ENCODE assay signal across 13 cellular contexts in genomic region chr12:52615208-52615868, GRCh38. TPM values are rescaled to one million over a fixed set of nuclear protein-coding genes. Genes with fewer than 3 reads are reported as not detected.
DNase-seq lines count a peak whose midpoint lies in the region; ATAC-seq and FAIRE-seq lines count a peak whose summit lies in the region.
"Had no signal": no experiment of that assay in that cellular context is flagged by ENCODE, and none has a peak within 500 bp of the region (broad histone marks: within the 10 kb centered on the region; RNA-seq: fewer than 3 reads in every experiment).

No MANE protein-coding gene starts in this region.

- H3K27ac Mint-ChIP-seq in activated CD8-positive, alpha-beta T cell treated with anti-CD3 and anti-CD28 coated beads, Interleukin-2, amount 10 ng/mL, durations not matched to agents 7 days and 5 days, result peak overlapping the region; percentile 19
- peak overlapping the region; percentile 4 to 59 (median 40) for H3K27ac Mint-ChIP-seq in immature natural killer cell
- H3K27ac Mint-ChIP-seq: mesothelial cell of epicardium had no signal

- H3K4me3 Mint-ChIP-seq in activated CD8-positive, alpha-beta T cell treated with anti-CD3 and anti-CD28 coated beads, Interleukin-2, amount 10 ng/mL, durations not matched to agents 7 days and 5 days, result peak overlapping the region; percentile 16
- H3K4me3 Mint-ChIP-seq in immature natural killer cell, result no peak overlapping the region
- H3K4me3 Mint-ChIP-seq: mesothelial cell of epicardium had no signal

- CTCF ChIA-PET in activated CD8-positive, alpha-beta T cell treated with anti-CD3 and anti-CD28 coated beads, Interleukin-2, amount 10 ng/mL, durations not matched to agents 7 days and 5 days (lab: Charles Lee), result interaction anchor here (0.8 to 1.2 kb wide), 2 partner anchors 18 to 30 kb away, joined by 3 to 4 read pairs; no protein-coding TSS in a partner anchor

- POLR2A ChIA-PET in activated CD8-positive, alpha-beta T cell treated with anti-CD3 and anti-CD28 coated beads, Interleukin-2, amount 10 ng/mL, durations not matched to agents 7 days and 5 days (lab: Charles Lee), result no interaction called here

- H3K36me3 Mint-ChIP-seq in activated CD8-positive, alpha-beta T cell treated with anti-CD3 and anti-CD28 coated beads, Interleukin-2, amount 10 ng/mL, durations not matched to agents 7 days and 5 days (ENCODE audit: low read depth), result no peaks in the 10 kb centered on the region
- H3K36me3 Mint-ChIP-seq in immature natural killer cell, result peaks cover 0 to 9% (median 0%) of the 10 kb centered on the region in 3 donors
- H3K36me3 Mint-ChIP-seq: mesothelial cell of epicardium had no signal

- no peak for FAIRE-seq in GM19239 (lab: Jason Lieb, UNC)

- peaks cover 56% of the 10 kb centered on the region for H3K4me1 Mint-ChIP-seq in activated CD8-positive, alpha-beta T cell treated with anti-CD3 and anti-CD28 coated beads, Interleukin-2, amount 10 ng/mL, durations not matched to agents 7 days and 5 days (ENCODE audit: low read depth)
- H3K4me1 Mint-ChIP-seq in immature natural killer cell, result peaks cover 24 to 32% of the 10 kb centered on the region in 2 donors
- H3K4me1 Mint-ChIP-seq: mesothelial cell of epicardium had no signal

- ATAC-seq in activated CD8-positive, alpha-beta T cell treated with anti-CD3 and anti-CD28 coated beads, Interleukin-2, amount 10 ng/mL, durations not matched to agents 7 days and 5 days, result peak; percentile 59
- no peak for ATAC-seq in HG03520 (IDR thresholded peaks at IDR 0.05; ENCODE audit: unreplicated experiment)

- no peaks in the 10 kb centered on the region for H3K9me3 Mint-ChIP-seq in activated CD8-positive, alpha-beta T cell treated with anti-CD3 and anti-CD28 coated beads, Interleukin-2, amount 10 ng/mL, durations not matched to agents 7 days and 5 days (ENCODE audit: insufficient read depth)
- H3K9me3 Mint-ChIP-seq in immature natural killer cell, result no peaks in the 10 kb centered on the region
- H3K9me3 Mint-ChIP-seq: mesothelial cell of epicardium had no signal

- DNase-seq in CD1c-positive myeloid dendritic cell (ENCODE audit: extremely low spot score) (peak; percentile 66), ELR (ENCODE audit: low read depth) (peak; percentile 10), immature natural killer cell (no peak), GM19239 (ENCODE audit: insufficient read length, low spot score) (no peak), NCI-H82 treated with DMSO at 0.1 percent for 48 hours (lab: John Stamatoyannopoulos, UW; ENCODE audit: unreplicated experiment) (no peak)
- peak; percentile 20 for DNase-seq in activated CD8-positive, alpha-beta T cell treated with anti-CD3 and anti-CD28 coated beads, Interleukin-2, amount 10 ng/mL, durations not matched to agents 7 days and 5 days
- DNase-seq: activated CD8-positive, alpha-beta memory T cell treated with anti-CD3 and anti-CD28 coated beads, Interleukin-2, amount 50 U/mL, for 4 hours; caudate nucleus; NCI-H2081 had no signal

- H3K27me3 Mint-ChIP-seq in activated CD8-positive, alpha-beta T cell treated with anti-CD3 and anti-CD28 coated beads, Interleukin-2, amount 10 ng/mL, durations not matched to agents 7 days and 5 days (ENCODE audit: low read depth), result peaks cover 3% of the 10 kb centered on the region
- H3K27me3 Mint-ChIP-seq in immature natural killer cell (ENCODE audit: low read depth in 3 of 3), result peaks cover 0 to 5% (median 0%) of the 10 kb centered on the region in 3 donors

RNA-seq across cellular contexts. Expression of gene KRT73, which starts 3.0 kb away (rescaled TPM):
- total RNA-seq in activated CD8-positive, alpha-beta T cell treated with anti-CD3 and anti-CD28 coated beads, Interleukin-2, amount 10 ng/mL, durations not matched to agents 7 days and 5 days, result under 1 TPM; 0.45 to 0.91 TPM
- 1 to 10 TPM in 1 of 3 donors, under 1 TPM in 1, not detected in 1; 0.82 to 3.3 TPM for polyA plus RNA-seq in immature natural killer cell
- total RNA-seq: mesothelial cell of epicardium, pulmonary artery endothelial cell had no signal
- polyA plus RNA-seq: esophagus had no signal

RNA-seq across cellular contexts. Expression of gene KRT72, which starts 14.1 kb away (rescaled TPM):
- under 1 TPM; 0.40 to 0.44 TPM for total RNA-seq in activated CD8-positive, alpha-beta T cell treated with anti-CD3 and anti-CD28 coated beads, Interleukin-2, amount 10 ng/mL, durations not matched to agents 7 days and 5 days
- polyA plus RNA-seq in immature natural killer cell, result under 1 TPM in 2 of 3 donors, not detected in 1; 0.34 to 0.93 TPM
- total RNA-seq: mesothelial cell of epicardium, pulmonary artery endothelial cell had no signal
- polyA plus RNA-seq: esophagus had no signal

RNA-seq across cellular contexts. Expression of gene KRT2, which starts 36.7 kb away (rescaled TPM):
- under 1 TPM in 1 of 2 experiments, not detected in 1; 0.10 TPM for total RNA-seq in activated CD8-positive, alpha-beta T cell treated with anti-CD3 and anti-CD28 coated beads, Interleukin-2, amount 10 ng/mL, durations not matched to agents 7 days and 5 days
- polyA plus RNA-seq in immature natural killer cell, result 1 to 10 TPM in 1 of 3 donors, under 1 TPM in 2; 0.51 to 1.3 (median 0.61) TPM
- total RNA-seq: mesothelial cell of epicardium, pulmonary artery endothelial cell had no signal

RNA-seq across cellular contexts. Expression of gene KRT74, which starts 41.7 kb away (rescaled TPM):
- not detected for total RNA-seq in activated CD8-positive, alpha-beta T cell treated with anti-CD3 and anti-CD28 coated beads, Interleukin-2, amount 10 ng/mL, durations not matched to agents 7 days and 5 days
- not detected for polyA plus RNA-seq in immature natural killer cell
- total RNA-seq: mesothelial cell of epicardium, pulmonary artery endothelial cell had no signal

Comparison
In these comparisons a context has a peak if more than half of its experiments do, and no peak if none do; other contexts are left out.
1. DNase-seq: peak in CD1c-positive myeloid dendritic cell (single experiment), ELR (single experiment) and activated CD8-positive, alpha-beta T cell treated with anti-CD3 and anti-CD28 coated beads, Interleukin-2, amount 10 ng/mL, durations not matched to agents 7 days and 5 days (single experiment); none in immature natural killer cell (0 of 3), GM19239 (single experiment) and NCI-H82 treated with DMSO at 0.1 percent for 48 hours (single experiment).